In genomic region chr22:36336246-36337182, GRCh38 we compare ENCODE assay signal across 7 cellular contexts. TPM values are rescaled to one million over a fixed set of nuclear protein-coding genes. Genes with fewer than 3 reads are reported as not detected.
DNase-seq lines count a peak whose midpoint lies in the region; ATAC-seq, FAIRE-seq and TF ChIP-seq lines count a peak whose summit lies in the region.

No MANE protein-coding gene starts in this region.

- TF ChIP-seq RAD21 in IMR-90 (IDR thresholded peaks at IDR 0.05; ENCODE audit: low read length), result no peak
- no peak for TF ChIP-seq RAD21 in HepG2 (CRISPR knock-in tag; IDR thresholded peaks at IDR 0.05)

- peak overlapping the region; percentile 52 for H3K56ac ChIP-seq in IMR-90 (ENCODE audit: extremely low read depth, insufficient read depth, low read length)

- peak overlapping the region; percentile 99 for H3K4ac ChIP-seq in IMR-90 (ENCODE audit: low read depth, low read length)

- H3K36me3 ChIP-seq in IMR-90 (ENCODE audit: control insufficient read depth, insufficient read depth, low read length) (peaks cover 86% of the 10 kb centered on the region), adrenal gland (replicated peaks in 1 of 2) (peaks cover 0 to 65% of the 10 kb centered on the region in 2 donors), HepG2 (replicated peaks in 1 of 2; ENCODE audit: control insufficient read depth in 1 of 2, insufficient read depth in 2 of 2, low read length in 2 of 2) (peaks cover 57 to 93% of the 10 kb centered on the region in 2 experiments), stomach smooth muscle (ENCODE audit: control insufficient read depth in 2 of 2, insufficient read depth in 2 of 2, low read length in 2 of 2) (peaks cover 38 to 47% of the 10 kb centered on the region in 2 donors)

- in situ Hi-C loops in IMR-90 (cut with MboI; ENCODE audit: low sequenced_read_pairs), result no loop called here
- in situ Hi-C loops in HepG2 (cut with HindIII; ENCODE audit: extremely low pct_ligation_motif_present, low pct_unique_long_range_greater_than_20kb), result no loop called here

- peak overlapping the region; percentile 69 to 88 for H4K8ac ChIP-seq in IMR-90 (ENCODE audit: low read depth in 2 of 2, low read length in 2 of 2)

- no TSS peak for BruUV-seq in IMR-90 (replicated peaks; lab: Mats Ljungman, UMichigan)
- BruUV-seq in HepG2 (replicated peaks; lab: Mats Ljungman, UMichigan), result no TSS peak

- H3K4me2 ChIP-seq in IMR-90 (ENCODE audit: low read depth, low read length) (no peak overlapping the region), HepG2 (ENCODE audit: low read depth, low read length) (no peak overlapping the region)

- H3K79me2 ChIP-seq in HepG2 (ENCODE audit: insufficient read depth, low read length), result peaks cover 58% of the 10 kb centered on the region

- H2BK120ac ChIP-seq in IMR-90 (ENCODE audit: low read depth, low read length), result peak overlapping the region; percentile 97

- peak overlapping the region; percentile 83 for H2AK5ac ChIP-seq in IMR-90 (ENCODE audit: low read depth, low read length)

- CTCF ChIA-PET in IMR-90 (lab: Yijun Ruan, JAX) (interaction anchor here (1.3 kb wide), 1 partner anchor 135 kb away, joined by 6 read pairs; no protein-coding TSS in a partner anchor), HepG2 (lab: Yijun Ruan, JAX; ENCODE audit: low intra/inter-chr PET ratio, low total read pairs) (no interaction called here)

- H3K23ac ChIP-seq in IMR-90 (ENCODE audit: low read depth, low read length), result peak overlapping the region; percentile 93

- peaks cover 35% of the 10 kb centered on the region for H3K9me1 ChIP-seq in IMR-90 (ENCODE audit: insufficient read depth, low read length)

- dilution Hi-C loops in IMR-90 (cut with HindIII; ENCODE audit: low sequenced_read_pairs, unreplicated experiment), result no loop called here

- H3K9ac ChIP-seq in IMR-90 (ENCODE audit: low read depth, low read length) (peak overlapping the region; percentile 61; the same call in 1 of the 2 replicates), HepG2 (ENCODE audit: insufficient read depth, low read depth, low read length) (no peak overlapping the region), stomach smooth muscle (ENCODE audit: low read length in 2 of 2) (peak overlapping the region; percentile 61 to 73)

- H3K79me1 ChIP-seq in IMR-90 (ENCODE audit: low read depth in 1 of 2, low read length in 2 of 2), result peaks cover 4 to 80% of the 10 kb centered on the region in 2 experiments; a peak in 3 of 4 replicates

- peak overlapping the region; percentile 37; the same call in 1 of the 2 replicates for H2BK20ac ChIP-seq in IMR-90 (ENCODE audit: low read depth, low read length)

- intact Hi-C loops in IMR-90 (cut with micrococcal nuclease) (no loop called here), adrenal gland (cut with DNase I) (no loop called here), HepG2 (cut with micrococcal nuclease; ENCODE audit: unreplicated experiment) (no loop called here)

- peak overlapping the region; percentile 59 for H3K27ac ChIP-seq in IMR-90 (ENCODE audit: insufficient read depth, low read length)
- peak overlapping the region; percentile 15 to 97 (median 92) for H3K27ac ChIP-seq in adrenal gland
- H3K27ac ChIP-seq in HepG2 (ENCODE audit: extremely low read length, insufficient read depth, low read length), result no peak overlapping the region
- H3K27ac ChIP-seq in stomach smooth muscle (ENCODE audit: low read length), result peak overlapping the region; percentile 99

- TF ChIP-seq CTCF in IMR-90 (conservative IDR thresholded peaks at IDR 0.05; ENCODE audit: low read depth, low read length), result no peak
- no peak for TF ChIP-seq CTCF in adrenal gland (IDR thresholded peaks at IDR 0.05)
- TF ChIP-seq CTCF in HepG2 (CRISPR knock-in tag; IDR thresholded peaks at IDR 0.05), result no peak

- peak overlapping the region; percentile 38 for H4K5ac ChIP-seq in IMR-90 (ENCODE audit: low read depth, low read length)

- 81% methylated on average over 13 of the region's 26 CpGs; no CpG with 5 or more reads in 1 of the 2 experiments for WGBS in IMR-90 (ENCODE audit: extremely low coverage in 2 of 2, insufficient read length in 1 of 2), 2 experiments
- 49 to 58% (median 53%) methylated on average over 18 to 26 of the region's 26 CpGs for WGBS in adrenal gland, 4 donors
- WGBS in HepG2 (ENCODE audit: low lambda C conversion rate), result 95% methylated on average over 22 of the region's 26 CpGs

- peak overlapping the region; percentile 87 for H3K14ac ChIP-seq in IMR-90 (replicated peaks; ENCODE audit: low read depth, low read length)

- H2AFZ ChIP-seq in IMR-90 (replicated peaks; ENCODE audit: low read length, poor library complexity) (peak overlapping the region; percentile 59), HepG2 (ENCODE audit: low read length) (no peak overlapping the region)

- H2BK15ac ChIP-seq in IMR-90 (ENCODE audit: low read depth, low read length), result peak overlapping the region; percentile 58; the same call in 2 of the 3 replicates

- TF ChIP-seq POLR2A in IMR-90 (IDR thresholded peaks at IDR 0.05; ENCODE audit: low read depth, low read length) (no peak), adrenal gland (IDR thresholded peaks at IDR 0.05) (no peak), HepG2 (IDR thresholded peaks at IDR 0.05; ENCODE audit: insufficient read depth in 1 of 2, low read depth in 2 of 2, low read length in 2 of 2) (no peak)

- no peak overlapping the region for H3K4me3 ChIP-seq in IMR-90 (ENCODE audit: insufficient read depth, low read depth, low read length)
- H3K4me3 ChIP-seq in adrenal gland, result no peak overlapping the region
- H3K4me3 ChIP-seq in HepG2 (replicated peaks in 1 of 3; ENCODE audit: insufficient read depth in 1 of 3, low read depth in 2 of 3, low read length in 3 of 3), result no peak overlapping the region
- peak overlapping the region in 1 of 2 donors; percentile 29 for H3K4me3 ChIP-seq in stomach smooth muscle (ENCODE audit: low read length in 2 of 2)

- no peak for DNase-seq in IMR-90
- peak; percentile 75 to 86 (median 81) for DNase-seq in adrenal gland
- no peak for DNase-seq in HepG2 (ENCODE audit: low spot score)
- DNase-seq in ureter (ENCODE audit: low spot score), result no peak
- DNase-seq in AG08396 (ENCODE audit: low spot score), result no peak
- no peak for DNase-seq in SKM-1 (lab: John Stamatoyannopoulos, UW; ENCODE audit: unreplicated experiment)

- peak overlapping the region; percentile 38; the same call in 1 of the 2 replicates for H3K18ac ChIP-seq in IMR-90 (ENCODE audit: low read depth, low read length)

- peak overlapping the region; percentile 100 for H2BK5ac ChIP-seq in IMR-90 (ENCODE audit: low read depth, low read length, poor library complexity, severe bottlenecking)

- peaks cover 65% of the 10 kb centered on the region for H3K4me1 ChIP-seq in IMR-90 (ENCODE audit: control insufficient read depth, insufficient read depth, low read length)
- H3K4me1 ChIP-seq in adrenal gland (replicated peaks in 1 of 2), result peaks cover 56 to 88% of the 10 kb centered on the region in 2 donors
- H3K4me1 ChIP-seq in HepG2 (ENCODE audit: insufficient read depth, low read length), result peaks cover 36% of the 10 kb centered on the region
- peaks cover 98% of the 10 kb centered on the region for H3K4me1 ChIP-seq in stomach smooth muscle (ENCODE audit: control insufficient read depth, insufficient read depth, low read length)

- H3K27me3 ChIP-seq in IMR-90 (ENCODE audit: control insufficient read depth, insufficient read depth, low read length) (no peaks in the 10 kb centered on the region), adrenal gland (no peaks in the 10 kb centered on the region), HepG2 (ENCODE audit: control insufficient read depth in 1 of 2, insufficient read depth in 2 of 2, low read length in 2 of 2) (no peaks in the 10 kb centered on the region), stomach smooth muscle (ENCODE audit: control insufficient read depth in 1 of 2, insufficient read depth in 2 of 2, low read length in 2 of 2) (no peaks in the 10 kb centered on the region)

- H3K9me3 ChIP-seq in IMR-90 (ENCODE audit: control insufficient read depth, insufficient read depth, low read length) (no peaks in the 10 kb centered on the region), adrenal gland (replicated peaks in 1 of 3) (no peaks in the 10 kb centered on the region), HepG2 (ENCODE audit: low read length) (no peaks in the 10 kb centered on the region), stomach smooth muscle (ENCODE audit: control insufficient read depth in 2 of 2, low read length in 2 of 2) (no peaks in the 10 kb centered on the region)

- H4K20me1 ChIP-seq in IMR-90 (ENCODE audit: insufficient read depth, low read length), result peaks cover 97% of the 10 kb centered on the region
- H4K20me1 ChIP-seq in HepG2 (ENCODE audit: insufficient read depth, low read length), result peaks cover 9% of the 10 kb centered on the region

- no peak for TF ChIP-seq EP300 in HepG2 (IDR thresholded peaks at IDR 0.05; ENCODE audit: low read depth in 2 of 2, low read length in 2 of 2)
- no peak for TF ChIP-seq EP300 in HepG2 (CRISPR knock-in tag; IDR thresholded peaks at IDR 0.05; ENCODE audit: borderline replicate concordance)

- ATAC-seq in IMR-90 (ENCODE audit: low read depth) (no peak), HepG2 (no peak)

- POLR2A ChIA-PET in IMR-90 (lab: Charles Lee; ENCODE audit: unreplicated experiment), result no interaction called here
- POLR2A ChIA-PET in HepG2 (lab: Yijun Ruan, JAX), result no interaction called here

- peak overlapping the region; percentile 51 for H2AK9ac ChIP-seq in IMR-90 (replicated peaks; ENCODE audit: low read depth, low read length, poor library complexity)

- FAIRE-seq in HepG2 (lab: Jason Lieb, UNC), result no peak

- peak overlapping the region; percentile 92; the same call in 1 of the 2 replicates for H4K91ac ChIP-seq in IMR-90 (ENCODE audit: insufficient read depth, low read depth, low read length)

RNA-seq across cellular contexts. Expression of gene MYH9, which starts 51.3 kb away (rescaled TPM):
- total RNA-seq in IMR-90 (2012; rRNA removed) (554 and 783 TPM in 2 replicates), adrenal gland (100 to 1,000 TPM; 294 to 427 (median 369) TPM), HepG2 (2016; rRNA removed; fragmentation: Illumina TruSeq; extraction: Trizol) (98.5 and 125 TPM in 2 replicates), ureter (810 TPM)
- polyA plus RNA-seq in IMR-90 (2012; rRNA removed) (475 and 507 TPM in 2 replicates), adrenal gland (100 to 1,000 TPM in 2 of 3 donors, 10 to 100 TPM in 1; 96.2 to 164 (median 133) TPM), HepG2 (2011; rRNA removed) (50.7 and 60.6 TPM in 2 replicates)
- polyA plus RNA-seq in IMR-90 (2012; cell fraction: cytosol; rRNA removed), result 197 and 382 TPM in 2 replicates
- polyA plus RNA-seq in IMR-90 (2012; cell fraction: nucleus; rRNA removed; ENCODE audit: low replicate concordance), result 449 and 493 TPM in 2 replicates
- total RNA-seq in HepG2 (2016; cell fraction: cytosol; rRNA removed; fragmentation: Illumina TruSeq; extraction: Trizol; ENCODE audit: low read depth), result 28.5 and 28.7 TPM in 2 replicates
- total RNA-seq in HepG2 (2016; cell fraction: insoluble cytoplasmic fraction; rRNA removed; fragmentation: Illumina TruSeq; extraction: Trizol), result 92.9 and 102 TPM in 2 replicates
- total RNA-seq in HepG2 (2016; cell fraction: membrane; rRNA removed; fragmentation: Illumina TruSeq; extraction: Trizol), result 39.3 and 47.1 TPM in 2 replicates
- 73.0 and 81.6 TPM in 2 replicates for total RNA-seq in HepG2 (2016; cell fraction: nucleus; rRNA removed; fragmentation: Illumina TruSeq; extraction: Trizol)
- 31.6 and 39.3 TPM in 2 replicates for polyA plus RNA-seq in HepG2 (2011; cell fraction: cytosol; rRNA removed)
- polyA plus RNA-seq in HepG2 (2011; cell fraction: nucleus; rRNA removed), result 68.4 and 91.3 TPM in 2 replicates
- 88.3 and 93.4 TPM in 2 replicates for polyA plus RNA-seq in HepG2 (2012)
- polyA plus RNA-seq in HepG2 (2016; cell fraction: cytosol; fragmentation: Illumina TruSeq; extraction: Trizol; ENCODE audit: low read depth), result 3.6 and 4.2 TPM in 2 replicates
- polyA plus RNA-seq in HepG2 (2016; cell fraction: insoluble cytoplasmic fraction; fragmentation: Illumina TruSeq; extraction: Trizol; ENCODE audit: low read depth), result 72.0 and 110 TPM in 2 replicates
- 8.1 and 11.6 TPM in 2 replicates for polyA plus RNA-seq in HepG2 (2016; cell fraction: membrane; fragmentation: Illumina TruSeq; extraction: Trizol; ENCODE audit: low read depth)
- 106 and 113 TPM in 2 replicates for polyA plus RNA-seq in HepG2 (2016; cell fraction: nucleus; fragmentation: Illumina TruSeq; extraction: Trizol; ENCODE audit: insufficient read depth, low read depth)
- 124 and 180 TPM in 2 replicates for polyA minus RNA-seq in HepG2 (2011; rRNA and poly(A)+ RNA removed; ENCODE audit: low replicate concordance)
- 125 and 176 TPM in 2 replicates for polyA minus RNA-seq in HepG2 (2011; cell fraction: cytosol; rRNA and poly(A)+ RNA removed)
- polyA minus RNA-seq in HepG2 (2011; cell fraction: nucleus; rRNA and poly(A)+ RNA removed), result 61.9 and 97.5 TPM in 2 replicates

Comparison
In these comparisons a context has a peak if more than half of its experiments do, and no peak if none do; other contexts are left out.
1. DNase-seq: peak in adrenal gland (7 of 7); none in IMR-90 (single experiment), HepG2 (single experiment), ureter (single experiment), AG08396 (single experiment) and SKM-1 (single experiment).